In genomic region chr19:8256276-8257051, GRCh38 we compare ENCODE assay signal across 2 cellular contexts.
TF ChIP-seq lines count a peak whose summit lies in the region.

No MANE protein-coding gene starts in this region.

TF ChIP-seq in HEK293, 187 proteins besides CTCF, POLR2A, EP300 and RAD21:
- TF ChIP-seq ZNF544 (tag by site-specific recombination; IDR thresholded peaks at IDR 0.05) (no peak), ZNF580 (tag by site-specific recombination; IDR thresholded peaks at IDR 0.05) (0 out of 2 replicates have a peak, but pooled peaks have one; percentile 16), HOXC10 (CRISPR knock-in tag; IDR thresholded peaks at IDR 0.05) (no peak)

TF ChIP-seq in K562, 482 proteins besides CTCF, POLR2A, EP300 and RAD21:
- TF ChIP-seq ETS1 (conservative IDR thresholded peaks at IDR 0.05; ENCODE audit: control insufficient read depth, low read depth, low read length) = no peak
- 0 out of 2 replicates have a peak, but pooled peaks have one; percentile 31 for TF ChIP-seq CBX1 (IDR thresholded peaks at IDR 0.05; ENCODE audit: low read depth)
- TF ChIP-seq CXXC5 (CRISPR knock-in tag; IDR thresholded peaks at IDR 0.05) = no peak
- 0 out of 2 replicates have a peak, but pooled peaks have one; percentile 19 for TF ChIP-seq PTBP1 (IDR thresholded peaks at IDR 0.05; ENCODE audit: low read depth, low read length)
- peak in 1 of 2 experiments; percentile 42; a peak in 2 of 4 replicates for TF ChIP-seq KDM1A (IDR thresholded peaks at IDR 0.05)
- TF ChIP-seq RBM25 (IDR thresholded peaks at IDR 0.05; ENCODE audit: low read depth, low read length, severe bottlenecking) = peak; percentile 60
- no peak for TF ChIP-seq FOXM1 (IDR thresholded peaks at IDR 0.05; ENCODE audit: low read depth)
- TF ChIP-seq FOXM1 (CRISPR knock-in tag; IDR thresholded peaks at IDR 0.05; ENCODE audit: low read depth) = no peak
- TF ChIP-seq RCOR1 (IDR thresholded peaks at IDR 0.05; ENCODE audit: borderline replicate concordance in 1 of 2, low read depth in 2 of 2, low read length in 2 of 2) = 0 out of 4 replicates have a peak, but pooled peaks of 1 of the 2 experiments have one; percentile 25
- peak; percentile 59; the same call in 1 of the 2 replicates for TF ChIP-seq ADNP (tag; IDR thresholded peaks at IDR 0.05)
- no peak for TF ChIP-seq ZKSCAN3 (CRISPR knock-in tag; IDR thresholded peaks at IDR 0.05)
- peak; percentile 84 for TF ChIP-seq BCOR (IDR thresholded peaks at IDR 0.05)
- peak; percentile 23 for TF ChIP-seq ZFP36 (IDR thresholded peaks at IDR 0.05; ENCODE audit: low read depth, low read length, partially characterized antibody)
- no peak for TF ChIP-seq ZNF134 (CRISPR knock-in tag; conservative IDR thresholded peaks at IDR 0.05)
- TF ChIP-seq ZNF512 (tag; IDR thresholded peaks at IDR 0.05) = no peak
TF ChIP-seq in K562: peak in this region for 8.
